In genomic region chr3:46359748-46360509, GRCh38 we compare ENCODE assay signal across 9 cellular contexts. TPM values are rescaled to one million over a fixed set of nuclear protein-coding genes. Genes with fewer than 3 reads are reported as not detected.
DNase-seq lines count a peak whose midpoint lies in the region; ATAC-seq lines count a peak whose summit lies in the region.
"Had no signal": no experiment of that assay in that cellular context is flagged by ENCODE, and none has a peak within 500 bp of the region (broad histone marks: within the 10 kb centered on the region; RNA-seq: fewer than 3 reads in every experiment).

No MANE protein-coding gene starts in this region.

- H3K36me3 Mint-ChIP-seq in T-helper 1 cell treated with Interleukin-12 subunit alpha and Interleukin-12 subunit beta and Interleukin-4 antibody, amounts not matched to agents 30 μg/mL and 1 μg/mL, for 36 hours (ENCODE audit: low read depth) = peaks cover 52% of the 10 kb centered on the region

- H3K27ac ChIP-seq in muscle layer of colon (ENCODE audit: low read depth, low read length) = peak overlapping the region; percentile 21
- no peak overlapping the region for H3K27ac ChIP-seq in SJCRH30
- H3K27ac ChIP-seq: SJSA1 had no signal

- H3K9me3 Mint-ChIP-seq in T-helper 1 cell treated with Interleukin-12 subunit alpha and Interleukin-12 subunit beta and Interleukin-4 antibody, amounts not matched to agents 30 μg/mL and 1 μg/mL, for 36 hours = no peaks in the 10 kb centered on the region

- DNase-seq in NCI-H2196 (lab: John Stamatoyannopoulos, UW; ENCODE audit: unreplicated experiment) = peak; percentile 39
- no peak for DNase-seq in NCI-H2196 treated with DMSO at 0.1 percent for 48 hours (lab: John Stamatoyannopoulos, UW; ENCODE audit: unreplicated experiment)
- no peak for DNase-seq in SJCRH30
- no peak for DNase-seq in cortex of kidney (lab: John Stamatoyannopoulos, UW)
- no peak for DNase-seq in DMS114 treated with DMSO at 0.1 percent for 48 hours (lab: John Stamatoyannopoulos, UW; ENCODE audit: unreplicated experiment)

- H3K9me3 ChIP-seq in muscle layer of colon (ENCODE audit: low read length) = no peaks in the 10 kb centered on the region
- no peaks in the 10 kb centered on the region for H3K9me3 ChIP-seq in SJCRH30 (replicated peaks)
- H3K9me3 ChIP-seq: SJSA1 had no signal

- peaks cover 62% of the 10 kb centered on the region for H3K4me1 Mint-ChIP-seq in T-helper 1 cell treated with Interleukin-12 subunit alpha and Interleukin-12 subunit beta and Interleukin-4 antibody, amounts not matched to agents 30 μg/mL and 1 μg/mL, for 36 hours (ENCODE audit: low read depth)

- H3K36me3 ChIP-seq in muscle layer of colon (ENCODE audit: insufficient read depth, low read length) = no peaks in the 10 kb centered on the region
- H3K36me3 ChIP-seq in SJCRH30 = no peaks in the 10 kb centered on the region
- H3K36me3 ChIP-seq: SJSA1 had no signal

- H3K27ac Mint-ChIP-seq in T-helper 1 cell treated with Interleukin-12 subunit alpha and Interleukin-12 subunit beta and Interleukin-4 antibody, amounts not matched to agents 30 μg/mL and 1 μg/mL, for 36 hours = peak overlapping the region; percentile 18

- H3K27me3 ChIP-seq in muscle layer of colon (ENCODE audit: control insufficient read depth in 1 of 2, insufficient read depth in 2 of 2, low read length in 2 of 2) = no peaks in the 10 kb centered on the region
- H3K27me3 ChIP-seq in SJCRH30 = no peaks in the 10 kb centered on the region

- H3K4me3 Mint-ChIP-seq in T-helper 1 cell treated with Interleukin-12 subunit alpha and Interleukin-12 subunit beta and Interleukin-4 antibody, amounts not matched to agents 30 μg/mL and 1 μg/mL, for 36 hours = peak overlapping the region; percentile 10

- H3K9ac ChIP-seq in muscle layer of colon (ENCODE audit: low read length) = no peak overlapping the region

- peaks cover 22% of the 10 kb centered on the region for H3K27me3 Mint-ChIP-seq in T-helper 1 cell treated with Interleukin-12 subunit alpha and Interleukin-12 subunit beta and Interleukin-4 antibody, amounts not matched to agents 30 μg/mL and 1 μg/mL, for 36 hours (ENCODE audit: low read depth)

- peak; percentile 57 for ATAC-seq in HG03442 (IDR thresholded peaks at IDR 0.05; ENCODE audit: unreplicated experiment)

- H3K4me1 ChIP-seq in muscle layer of colon (ENCODE audit: insufficient read depth, low read length) (no peaks in the 10 kb centered on the region), SJCRH30 (no peaks in the 10 kb centered on the region)

- H3K4me3 ChIP-seq in muscle layer of colon (ENCODE audit: low read depth in 1 of 2, low read length in 2 of 2) (no peak overlapping the region), SJCRH30 (no peak overlapping the region)
- H3K4me3 ChIP-seq: SJSA1 had no signal

RNA-seq across cellular contexts. Expression of gene CCR2, which starts 6.0 kb away (rescaled TPM):
- not detected in 2 replicates for total RNA-seq in SJCRH30 (2014; rRNA removed; shearing (Covaris generic))
- total RNA-seq: SJSA1 had no signal

RNA-seq across cellular contexts. Expression of gene CCR5, which starts 10.8 kb away (rescaled TPM):
- not detected in 2 replicates for total RNA-seq in SJCRH30 (2014; rRNA removed; shearing (Covaris generic))
- total RNA-seq: SJSA1 had no signal

RNA-seq across cellular contexts. Expression of gene CCRL2, which starts 47.1 kb away (rescaled TPM):
- total RNA-seq in SJCRH30 (2014; rRNA removed; shearing (Covaris generic)) = not detected in 2 replicates
